1 cellular context compared by ENCODE assay signal in genomic region chr19:53520547-53521372, GRCh38.
TF ChIP-seq lines count a peak whose summit lies in the region.

No MANE protein-coding gene starts in this region.

TF ChIP-seq in WTC11, 78 proteins besides CTCF, POLR2A, EP300 and RAD21 (continued from another document and continues in another):
- no peak for TF ChIP-seq ZNF512 (CRISPR knock-in tag; IDR thresholded peaks at IDR 0.05; ENCODE audit: borderline replicate concordance)
- peak; percentile 80; the same call in 1 of the 2 replicates for TF ChIP-seq NFE2L1 (CRISPR knock-in tag; IDR thresholded peaks at IDR 0.05)
- TF ChIP-seq CBFB (CRISPR knock-in tag; IDR thresholded peaks at IDR 0.05; ENCODE audit: low read depth) = peak; percentile 77; the same call in 1 of the 2 replicates
- no peak for TF ChIP-seq NR1H2 (CRISPR knock-in tag; IDR thresholded peaks at IDR 0.05)
- no peak for TF ChIP-seq ELF4 (CRISPR knock-in tag; IDR thresholded peaks at IDR 0.05; ENCODE audit: low read depth)
- TF ChIP-seq MAX (CRISPR knock-in tag; IDR thresholded peaks at IDR 0.05) = peak; percentile 92
- no peak for TF ChIP-seq FOXJ3 (CRISPR knock-in tag; IDR thresholded peaks at IDR 0.05; ENCODE audit: borderline replicate concordance)
- no peak for TF ChIP-seq GABPB1 (CRISPR knock-in tag; IDR thresholded peaks at IDR 0.05)
- TF ChIP-seq ZMAT4 (CRISPR knock-in tag; IDR thresholded peaks at IDR 0.05) = no peak
- TF ChIP-seq AFF4 (CRISPR knock-in tag; IDR thresholded peaks at IDR 0.05; ENCODE audit: borderline replicate concordance) = no peak
- no peak for TF ChIP-seq PRRX2 (CRISPR knock-in tag; IDR thresholded peaks at IDR 0.05)
- TF ChIP-seq E2F4 (CRISPR knock-in tag; IDR thresholded peaks at IDR 0.05; ENCODE audit: borderline replicate concordance, low read depth) = peak; percentile 97
- no peak for TF ChIP-seq GRHL2 (CRISPR knock-in tag; IDR thresholded peaks at IDR 0.05; ENCODE audit: insufficient replicate concordance, severe bottlenecking)
- no peak for TF ChIP-seq GTF2I (CRISPR knock-in tag; conservative IDR thresholded peaks at IDR 0.05)
- TF ChIP-seq USF2 (CRISPR knock-in tag; IDR thresholded peaks at IDR 0.05) = peak; percentile 53; the same call in 1 of the 2 replicates
- no peak for TF ChIP-seq ZNF423 (CRISPR knock-in tag; IDR thresholded peaks at IDR 0.05)
- TF ChIP-seq ATF1 (CRISPR knock-in tag; IDR thresholded peaks at IDR 0.05) = no peak
- TF ChIP-seq NR2C2 (CRISPR knock-in tag; IDR thresholded peaks at IDR 0.05) = no peak
- 0 out of 2 replicates have a peak, but pooled peaks have one; percentile 32 for TF ChIP-seq HMGXB4 (CRISPR knock-in tag; IDR thresholded peaks at IDR 0.05)
- no peak for TF ChIP-seq ETV6 (CRISPR knock-in tag; IDR thresholded peaks at IDR 0.05)
- no peak for TF ChIP-seq MXD4 (CRISPR knock-in tag; IDR thresholded peaks at IDR 0.05; ENCODE audit: borderline replicate concordance)
- TF ChIP-seq ATF6 (CRISPR knock-in tag; IDR thresholded peaks at IDR 0.05) = no peak
- 0 out of 2 replicates have a peak, but pooled peaks have one; percentile 21 for TF ChIP-seq NFYB (CRISPR knock-in tag; conservative IDR thresholded peaks at IDR 0.05; ENCODE audit: low read depth)
- TF ChIP-seq ZNF532 (CRISPR knock-in tag; IDR thresholded peaks at IDR 0.05; ENCODE audit: borderline replicate concordance) = peak; percentile 90; the same call in 1 of the 2 replicates
- TF ChIP-seq MLX (CRISPR knock-in tag; IDR thresholded peaks at IDR 0.05) = no peak
- TF ChIP-seq CDX4 (CRISPR knock-in tag; IDR thresholded peaks at IDR 0.05; ENCODE audit: borderline replicate concordance) = no peak
- TF ChIP-seq TEAD1 (CRISPR knock-in tag; IDR thresholded peaks at IDR 0.05) = peak; percentile 39; the same call in 1 of the 2 replicates
- peak; percentile 56; the same call in 1 of the 2 replicates for TF ChIP-seq ATF3 (CRISPR knock-in tag; conservative IDR thresholded peaks at IDR 0.05)
- peak; percentile 71 for TF ChIP-seq E2F5 (CRISPR knock-in tag; IDR thresholded peaks at IDR 0.05)
- peak; percentile 85; the same call in 1 of the 2 replicates for TF ChIP-seq ZBTB21 (CRISPR knock-in tag; IDR thresholded peaks at IDR 0.05; ENCODE audit: borderline replicate concordance)
- TF ChIP-seq ZNF317 (CRISPR knock-in tag; IDR thresholded peaks at IDR 0.05; ENCODE audit: borderline replicate concordance, low read depth) = no peak
- no peak for TF ChIP-seq RORB (CRISPR knock-in tag; IDR thresholded peaks at IDR 0.05)
- no peak for TF ChIP-seq ZNF671 (CRISPR knock-in tag; IDR thresholded peaks at IDR 0.05)
- TF ChIP-seq TEAD4 (CRISPR knock-in tag; IDR thresholded peaks at IDR 0.05) = 0 out of 2 replicates have a peak, but pooled peaks have one; percentile 18
- no peak for TF ChIP-seq CREB1 (CRISPR knock-in tag; IDR thresholded peaks at IDR 0.05)
- TF ChIP-seq ZNF121 (CRISPR knock-in tag; IDR thresholded peaks at IDR 0.05) = no peak
- peak; percentile 73; the same call in 1 of the 2 replicates for TF ChIP-seq CREM (CRISPR knock-in tag; IDR thresholded peaks at IDR 0.05)
- peak; percentile 82; the same call in 1 of the 2 replicates for TF ChIP-seq ZNF232 (CRISPR knock-in tag; IDR thresholded peaks at IDR 0.05)
- TF ChIP-seq HMGA2 (CRISPR knock-in tag; IDR thresholded peaks at IDR 0.05) = no peak
- peak; percentile 86 for TF ChIP-seq FOXK1 (CRISPR knock-in tag; IDR thresholded peaks at IDR 0.05)
- no peak for TF ChIP-seq IRF2 (CRISPR knock-in tag; IDR thresholded peaks at IDR 0.05; ENCODE audit: borderline replicate concordance, low read depth)
